ENCODE assay signal across 9 cellular contexts in the genomic region with DNA sequence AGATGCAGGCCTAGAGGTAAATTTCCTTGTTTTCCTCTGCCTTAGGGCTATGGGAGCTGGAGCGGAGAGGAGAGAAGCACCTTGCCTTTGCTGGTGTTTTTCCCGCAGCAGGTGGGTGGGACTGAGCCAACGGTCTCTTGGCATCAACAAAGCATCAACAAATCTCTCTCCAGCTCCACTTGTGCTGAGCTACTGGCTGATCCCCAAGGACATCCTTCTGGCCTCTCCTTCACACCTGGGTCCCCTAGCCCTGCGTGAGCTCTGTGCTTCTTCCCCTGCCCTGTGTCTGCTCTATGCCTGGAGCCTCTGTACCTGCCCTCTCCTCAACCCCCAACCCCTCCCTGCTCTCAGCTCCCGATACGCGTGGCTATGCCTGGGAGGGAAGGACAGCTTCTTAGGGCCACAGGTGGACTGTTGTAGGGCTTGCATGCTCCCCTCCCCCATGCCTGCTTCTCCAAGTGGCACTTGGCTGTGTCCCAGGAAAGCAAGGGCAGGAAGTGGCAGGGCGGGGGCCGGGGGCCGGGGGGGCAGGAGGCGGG. TPM values are rescaled to one million over a fixed set of nuclear protein-coding genes. Genes with fewer than 3 reads are reported as not detected.
DNase-seq lines count a peak whose midpoint lies in the region; ATAC-seq and TF ChIP-seq lines count a peak whose summit lies in the region.
"Had no signal": no experiment of that assay in that cellular context is flagged by ENCODE, and none has a peak within 500 bp of the region (broad histone marks: within the 10 kb centered on the region; RNA-seq: fewer than 3 reads in every experiment).

No MANE protein-coding gene starts in this region.

- TF ChIP-seq CTCF in foreskin keratinocyte (conservative IDR thresholded peaks at IDR 0.05) (no peak), testis (IDR thresholded peaks at IDR 0.05) (no peak)

- H3K4me3 ChIP-seq in testis: no peak overlapping the region
- no peak overlapping the region for H3K4me3 ChIP-seq in effector memory CD4-positive, alpha-beta T cell (ENCODE audit: insufficient read depth, low read depth, low read length, poor library complexity, severe bottlenecking)

- peak; percentile 10 for ATAC-seq in foreskin keratinocyte

- peaks cover 25% of the 10 kb centered on the region for H3K4me1 Mint-ChIP-seq in activated CD4-positive, alpha-beta T cell treated with anti-CD3 and anti-CD28 coated beads, Interleukin-2, amount 10 ng/mL, durations not matched to agents 7 days and 5 days

- no peaks in the 10 kb centered on the region for H3K27me3 ChIP-seq in foreskin keratinocyte
- H3K27me3 ChIP-seq in testis: no peaks in the 10 kb centered on the region
- no peaks in the 10 kb centered on the region for H3K27me3 ChIP-seq in effector memory CD4-positive, alpha-beta T cell (replicated peaks; ENCODE audit: control insufficient read depth, insufficient read depth, low read length, poor library complexity, severe bottlenecking)

- H3K9me3 ChIP-seq in testis: no peaks in the 10 kb centered on the region
- H3K9me3 ChIP-seq in effector memory CD4-positive, alpha-beta T cell (ENCODE audit: control insufficient read depth, low read length): no peaks in the 10 kb centered on the region

- peak overlapping the region; percentile 68 for H3K27ac Mint-ChIP-seq in activated CD4-positive, alpha-beta T cell treated with anti-CD3 and anti-CD28 coated beads, Interleukin-2, amount 10 ng/mL, durations not matched to agents 7 days and 5 days

- POLR2A ChIA-PET in activated CD4-positive, alpha-beta T cell treated with anti-CD3 and anti-CD28 coated beads, Interleukin-2, amount 10 ng/mL, durations not matched to agents 7 days and 5 days (lab: Charles Lee): no interaction called here

- H3K4me1 ChIP-seq in foreskin keratinocyte (peaks cover 24% of the 10 kb centered on the region), testis (peaks cover 13% of the 10 kb centered on the region)
- peaks cover 16% of the 10 kb centered on the region for H3K4me1 ChIP-seq in effector memory CD4-positive, alpha-beta T cell (ENCODE audit: control insufficient read depth, insufficient read depth, low read length, poor library complexity, severe bottlenecking)

- H3K9me3 Mint-ChIP-seq in activated CD4-positive, alpha-beta T cell treated with anti-CD3 and anti-CD28 coated beads, Interleukin-2, amount 10 ng/mL, durations not matched to agents 7 days and 5 days: no peaks in the 10 kb centered on the region

- no peak for DNase-seq in activated CD4-positive, alpha-beta T cell treated with anti-CD3 and anti-CD28 coated beads, Interleukin-2, amount 10 ng/mL, durations not matched to agents 7 days and 5 days
- no peak for DNase-seq in activated CD4-positive, alpha-beta T cell treated with anti-CD3 and anti-CD28 coated beads, Interleukin-2, amount 50 U/mL, for 1 hour
- DNase-seq in NCI-H774 (lab: John Stamatoyannopoulos, UW) (peak; percentile 95), foreskin keratinocyte (no peak), testis (peak; percentile 32), DMS114 treated with DMSO at 0.1 percent for 48 hours (lab: John Stamatoyannopoulos, UW; ENCODE audit: unreplicated experiment) (no peak)
- no peak for DNase-seq in effector memory CD4-positive, alpha-beta T cell
- no peak for DNase-seq in stimulated activated naive CD4-positive, alpha-beta T cell treated with Interleukin-2 at 50 U/mL for 16 hours (lab: John Stamatoyannopoulos, UW)

- H3K4me3 Mint-ChIP-seq in activated CD4-positive, alpha-beta T cell treated with anti-CD3 and anti-CD28 coated beads, Interleukin-2, amount 10 ng/mL, durations not matched to agents 7 days and 5 days: no peak overlapping the region

- TF ChIP-seq POLR2A in testis (IDR thresholded peaks at IDR 0.05): no peak

- H3K27ac ChIP-seq in foreskin keratinocyte (no peak overlapping the region), testis (no peak overlapping the region)
- H3K27ac ChIP-seq in effector memory CD4-positive, alpha-beta T cell (ENCODE audit: insufficient read depth, low read length, poor library complexity, severe bottlenecking): no peak overlapping the region

- no peaks in the 10 kb centered on the region for H3K36me3 Mint-ChIP-seq in activated CD4-positive, alpha-beta T cell treated with anti-CD3 and anti-CD28 coated beads, Interleukin-2, amount 10 ng/mL, durations not matched to agents 7 days and 5 days (ENCODE audit: low read depth)

- intact Hi-C loops in testis (cut with DNase I; ENCODE audit: low total_unique reads): loop anchor here (10.0 kb wide), 1 partner anchor 73 kb away; no protein-coding TSS in a partner anchor

- peaks cover 13% of the 10 kb centered on the region for H3K27me3 Mint-ChIP-seq in activated CD4-positive, alpha-beta T cell treated with anti-CD3 and anti-CD28 coated beads, Interleukin-2, amount 10 ng/mL, durations not matched to agents 7 days and 5 days

- no peaks in the 10 kb centered on the region for H3K36me3 ChIP-seq in testis (ENCODE audit: low read depth, missing control alignments)
- H3K36me3 ChIP-seq in effector memory CD4-positive, alpha-beta T cell (ENCODE audit: control insufficient read depth, insufficient read depth, low read length): no peaks in the 10 kb centered on the region

- WGBS in testis, 2 donors: 48 to 60% methylated on average over 7 to 8 of the region's 11 CpGs

- CTCF ChIA-PET in activated CD4-positive, alpha-beta T cell treated with anti-CD3 and anti-CD28 coated beads, Interleukin-2, amount 10 ng/mL, durations not matched to agents 7 days and 5 days (lab: Charles Lee): interaction anchor here (1.7 kb wide), 1 partner anchor 198 kb away, joined by 3 read pairs; no protein-coding TSS in a partner anchor

RNA-seq across cellular contexts. Expression of a gene that starts 3.2 kb away (rescaled TPM):
- under 1 TPM in 1 of 2 experiments, not detected in 1; 0.27 TPM for total RNA-seq in activated CD4-positive, alpha-beta T cell treated with anti-CD3 and anti-CD28 coated beads, Interleukin-2, amount 10 ng/mL, durations not matched to agents 7 days and 5 days
- total RNA-seq in foreskin keratinocyte (8.1 and 16.9 TPM in 2 replicates), testis (under 1 TPM; 0.93 to 0.94 TPM)
- polyA plus RNA-seq in foreskin keratinocyte (8.2 and 18.2 TPM in 2 replicates), testis (ENCODE audit: insufficient read depth, low read depth, low replicate concordance) (4.3 TPM)

RNA-seq across cellular contexts. Expression of a gene that starts 14.7 kb away (rescaled TPM):
- 1 to 10 TPM; 1.9 to 2.8 TPM for total RNA-seq in activated CD4-positive, alpha-beta T cell treated with anti-CD3 and anti-CD28 coated beads, Interleukin-2, amount 10 ng/mL, durations not matched to agents 7 days and 5 days
- 11.8 and 18.0 TPM in 2 replicates for total RNA-seq in foreskin keratinocyte
- polyA plus RNA-seq in foreskin keratinocyte: 14.3 and 24.7 TPM in 2 replicates
- total RNA-seq in testis: 1 to 10 TPM; 3.5 to 3.7 TPM
- polyA plus RNA-seq in testis (ENCODE audit: insufficient read depth, low read depth, low replicate concordance): 5.6 TPM

RNA-seq across cellular contexts. Expression of a gene that starts 33.3 kb away (rescaled TPM):
- total RNA-seq in activated CD4-positive, alpha-beta T cell treated with anti-CD3 and anti-CD28 coated beads, Interleukin-2, amount 10 ng/mL, durations not matched to agents 7 days and 5 days: not detected
- not detected in 2 replicates for total RNA-seq in foreskin keratinocyte
- 0.16 TPM in 1 of 2 replicates, not detected in the other for polyA plus RNA-seq in foreskin keratinocyte
- total RNA-seq in testis: 10 to 100 TPM; 37.3 to 70.1 TPM
- 113 TPM for polyA plus RNA-seq in testis (ENCODE audit: insufficient read depth, low read depth, low replicate concordance)
- polyA plus RNA-seq: AG04450 had no signal

RNA-seq across cellular contexts. Expression of a gene that starts 57.6 kb away (rescaled TPM):
- total RNA-seq in activated CD4-positive, alpha-beta T cell treated with anti-CD3 and anti-CD28 coated beads, Interleukin-2, amount 10 ng/mL, durations not matched to agents 7 days and 5 days: not detected
- total RNA-seq in foreskin keratinocyte (not detected in 2 replicates), testis (1 to 10 TPM; 1.9 to 5.1 TPM)
- polyA plus RNA-seq in foreskin keratinocyte (not detected in 2 replicates), testis (ENCODE audit: insufficient read depth, low read depth, low replicate concordance) (6.1 TPM)
- polyA plus RNA-seq: AG04450 had no signal

Comparison
In these comparisons a context has a peak if more than half of its experiments do, and no peak if none do; other contexts are left out.
1. DNase-seq: peak in NCI-H774 (single experiment) and testis (single experiment); none in activated CD4-positive, alpha-beta T cell treated with anti-CD3 and anti-CD28 coated beads, Interleukin-2, amount 10 ng/mL, durations not matched to agents 7 days and 5 days (single experiment), activated CD4-positive, alpha-beta T cell treated with anti-CD3 and anti-CD28 coated beads, Interleukin-2, amount 50 U/mL, for 1 hour (single experiment), foreskin keratinocyte (0 of 2), effector memory CD4-positive, alpha-beta T cell (0 of 3), stimulated activated naive CD4-positive, alpha-beta T cell treated with Interleukin-2 at 50 U/mL for 16 hours (single experiment) and DMS114 treated with DMSO at 0.1 percent for 48 hours (single experiment).
2. RNA of a gene that starts 33.3 kb away (total RNA-seq): 37.3 to 70.1 TPM in testis; not detected in activated CD4-positive, alpha-beta T cell treated with anti-CD3 and anti-CD28 coated beads, Interleukin-2, amount 10 ng/mL, durations not matched to agents 7 days and 5 days and not detected in foreskin keratinocyte; every median in the first group is over 10 times any median in the second.